8 cellular contexts compared by ENCODE assay signal in the genomic region with DNA sequence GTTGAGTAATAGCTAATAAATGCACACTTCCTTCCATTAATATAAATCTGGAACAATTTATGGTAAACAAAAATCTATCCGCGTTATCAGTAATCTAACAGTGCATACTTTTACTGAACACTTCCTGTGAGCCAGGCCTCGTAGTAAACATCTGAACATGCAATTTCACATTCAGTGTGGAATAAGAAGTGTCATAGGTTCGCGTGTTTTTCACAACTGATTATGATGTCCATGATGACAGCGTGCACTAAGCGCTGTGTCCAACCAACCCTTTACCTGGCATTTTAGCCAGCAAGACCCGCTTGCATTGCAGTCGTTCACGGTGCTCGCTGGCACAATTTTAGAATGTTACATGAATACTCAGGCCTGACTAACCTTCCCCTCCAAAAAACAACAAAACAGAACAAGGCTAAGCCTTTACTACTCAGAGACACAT. TPM values are rescaled to one million over a fixed set of nuclear protein-coding genes. Genes with fewer than 3 reads are reported as not detected.
DNase-seq lines count a peak whose midpoint lies in the region; TF ChIP-seq lines count a peak whose summit lies in the region.

No MANE protein-coding gene starts in this region.

- H3K27me3 ChIP-seq in Loucy (ENCODE audit: insufficient read depth, low read length, poor library complexity, severe bottlenecking): no peaks in the 10 kb centered on the region

- H3K27ac Mint-ChIP-seq in CD14-positive monocyte: peak overlapping the region in 4 of 7 donors; percentile 48 to 69 (median 68)
- no peak overlapping the region for H3K27ac Mint-ChIP-seq in nephron progenitor cell

- H4K20me1 ChIP-seq in Loucy (ENCODE audit: insufficient read depth, low read length, poor library complexity, severe bottlenecking): peaks cover 19% of the 10 kb centered on the region

- TF ChIP-seq CTCF in CD14-positive monocyte (IDR thresholded peaks at IDR 0.05) (no peak), Loucy (conservative IDR thresholded peaks at IDR 0.05; ENCODE audit: low read length) (no peak), nephron progenitor cell (IDR thresholded peaks at IDR 0.05) (no peak)

- peaks cover 13 to 29% of the 10 kb centered on the region in 2 donors for H3K36me3 Mint-ChIP-seq in CD14-positive monocyte
- H3K36me3 Mint-ChIP-seq in nephron progenitor cell (ENCODE audit: low read depth): peaks cover 19% of the 10 kb centered on the region

- no peaks in the 10 kb centered on the region for H3K9me2 ChIP-seq in Loucy (replicated peaks; ENCODE audit: low read depth, low read length)

- peaks cover 14% of the 10 kb centered on the region; the same call in 1 of the 2 replicates for H3K36me3 ChIP-seq in Loucy (ENCODE audit: insufficient read depth, low read length)

- intact Hi-C loops in CD14-positive monocyte (cut with micrococcal nuclease): no loop called here

- DNase-seq in CD14-positive monocyte (ENCODE audit: low spot score) (no peak), dermis blood vessel endothelial cell (peak; percentile 41), nephron progenitor cell (no peak), iPS-NIHi7 (ENCODE audit: extremely low spot score) (no peak), amygdala (lab: John Stamatoyannopoulos, UW) (no peak), A172 (ENCODE audit: low spot score) (no peak), AG20443 (ENCODE audit: low spot score) (no peak)

- H3K4me2 ChIP-seq in Loucy (ENCODE audit: low read depth, low read length, poor library complexity, severe bottlenecking): peak overlapping the region; percentile 88

- peaks cover 0 to 5% (median 3%) of the 10 kb centered on the region in 7 donors for H3K9me3 Mint-ChIP-seq in CD14-positive monocyte
- H3K9me3 Mint-ChIP-seq in nephron progenitor cell: no peaks in the 10 kb centered on the region

- peaks cover 43% of the 10 kb centered on the region for H3K79me2 ChIP-seq in Loucy (ENCODE audit: insufficient read depth, low read length)

- no peaks in the 10 kb centered on the region for H3K9me3 ChIP-seq in Loucy (ENCODE audit: insufficient read depth, low read depth, low read length)

- H3K4me3 Mint-ChIP-seq in CD14-positive monocyte (peak overlapping the region; percentile 94 to 98), nephron progenitor cell (peak overlapping the region; percentile 97)

- H3K4me1 ChIP-seq in Loucy (ENCODE audit: insufficient read depth, low read length, poor library complexity, severe bottlenecking): peaks cover 18% of the 10 kb centered on the region

- H3K4me1 Mint-ChIP-seq in CD14-positive monocyte (peaks cover 24% of the 10 kb centered on the region), nephron progenitor cell (peaks cover 56% of the 10 kb centered on the region)

- H3K27me3 Mint-ChIP-seq in CD14-positive monocyte (ENCODE audit: low read depth in 3 of 3) (peaks cover 17 to 18% (median 18%) of the 10 kb centered on the region in 3 donors), nephron progenitor cell (ENCODE audit: low read depth, poor library complexity) (peaks cover 13% of the 10 kb centered on the region)

- peaks cover 8% of the 10 kb centered on the region; the same call in 1 of the 2 replicates for H3F3A ChIP-seq in Loucy (ENCODE audit: low read depth)

- peak overlapping the region; percentile 88 for H3K4me3 ChIP-seq in Loucy (ENCODE audit: low read length, poor library complexity, severe bottlenecking)

- H2AFZ ChIP-seq in Loucy (ENCODE audit: low read length): no peak overlapping the region

- H3K9ac ChIP-seq in Loucy (ENCODE audit: low read depth, low read length, poor library complexity, severe bottlenecking): peak overlapping the region; percentile 85

RNA-seq across cellular contexts. Expression of a gene that starts 2.1 kb away (rescaled TPM):
- 1 to 10 TPM; 4.4 to 6.4 TPM for polyA plus RNA-seq in CD14-positive monocyte
- 15.7 and 38.0 TPM in 2 replicates for total RNA-seq in dermis blood vessel endothelial cell
- total RNA-seq in A172 (2014; rRNA removed; shearing (Covaris generic)): 35.1 and 36.0 TPM in 2 replicates
